ENCODE assay signal across 11 cellular contexts in the genomic region with DNA sequence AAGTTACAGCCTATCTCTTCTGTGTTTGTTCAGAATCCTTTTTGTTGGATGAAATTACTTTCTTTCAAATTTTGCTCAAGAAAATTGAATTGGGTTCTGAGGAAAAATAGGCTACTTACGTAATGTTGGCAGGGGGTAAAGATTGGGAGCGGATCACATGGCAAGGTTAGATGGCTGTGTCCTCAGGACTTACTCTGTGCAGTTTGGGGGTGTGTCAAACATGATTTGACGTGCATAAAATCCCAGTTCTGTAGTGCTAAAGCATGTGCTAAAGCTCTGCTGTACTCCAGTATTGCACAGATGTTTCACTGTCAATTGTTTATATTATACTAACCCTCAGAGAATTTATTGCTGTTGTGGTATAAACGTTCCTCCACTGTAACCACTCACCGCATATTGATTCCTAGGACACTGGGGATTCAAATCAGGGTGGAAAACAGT. TPM values are rescaled to one million over a fixed set of nuclear protein-coding genes. Genes with fewer than 3 reads are reported as not detected.
DNase-seq lines count a peak whose midpoint lies in the region; FAIRE-seq and TF ChIP-seq lines count a peak whose summit lies in the region.
"Had no signal": no experiment of that assay in that cellular context is flagged by ENCODE, and none has a peak within 500 bp of the region (broad histone marks: within the 10 kb centered on the region; RNA-seq: fewer than 3 reads in every experiment).

No MANE protein-coding gene starts in this region.

- H3K27me3 ChIP-seq in astrocyte (ENCODE audit: insufficient read depth, low read length) (no peaks in the 10 kb centered on the region), kidney epithelial cell (ENCODE audit: control insufficient read depth, insufficient read depth, low read length) (no peaks in the 10 kb centered on the region), vagina (no peaks in the 10 kb centered on the region)

- peak overlapping the region; percentile 89 for H3K4me3 Mint-ChIP-seq in activated naive CD4-positive, alpha-beta T cell treated with anti-CD3 and anti-CD28 coated beads, Interleukin-2, amount 50 U/mL, for 24 hours
- H3K4me3 Mint-ChIP-seq in astrocyte (ENCODE audit: unreplicated experiment) = peak overlapping the region; percentile 99

- peaks cover 3% of the 10 kb centered on the region for H3K36me3 ChIP-seq in astrocyte (ENCODE audit: insufficient read depth, low read length)
- H3K36me3 ChIP-seq in kidney epithelial cell (ENCODE audit: control insufficient read depth, insufficient read depth, low read length) = no peaks in the 10 kb centered on the region
- H3K36me3 ChIP-seq in vagina = no peaks in the 10 kb centered on the region

- peak overlapping the region; percentile 89 for H3K4me3 ChIP-seq in astrocyte (ENCODE audit: insufficient read depth, low read depth, low read length)
- peak overlapping the region; percentile 95 for H3K4me3 ChIP-seq in kidney epithelial cell (ENCODE audit: low read depth, low read length)
- peak overlapping the region; percentile 76 to 79 for H3K4me3 ChIP-seq in vagina

- H3K27ac Mint-ChIP-seq in activated naive CD4-positive, alpha-beta T cell treated with anti-CD3 and anti-CD28 coated beads, Interleukin-2, amount 50 U/mL, for 24 hours = no peak overlapping the region
- H3K27ac Mint-ChIP-seq in astrocyte (ENCODE audit: unreplicated experiment) = peak overlapping the region; percentile 56

- peaks cover 39% of the 10 kb centered on the region for H3K4me1 ChIP-seq in astrocyte (ENCODE audit: insufficient read depth, low read length)
- peaks cover 27% of the 10 kb centered on the region for H3K4me1 ChIP-seq in vagina

- no peak overlapping the region for H3K27ac ChIP-seq in astrocyte (ENCODE audit: low read depth, low read length)
- H3K27ac ChIP-seq in vagina = peak overlapping the region; percentile 92
- H3K27ac ChIP-seq: KMS-11 had no signal

- intact Hi-C loops in vagina (cut with DNase I) = no loop called here

- H3K36me3 Mint-ChIP-seq in activated naive CD4-positive, alpha-beta T cell treated with anti-CD3 and anti-CD28 coated beads, Interleukin-2, amount 50 U/mL, for 24 hours = peaks cover 1% of the 10 kb centered on the region
- H3K36me3 Mint-ChIP-seq in astrocyte (ENCODE audit: low read depth, unreplicated experiment) = peaks cover 10% of the 10 kb centered on the region

- H2AFZ ChIP-seq in astrocyte (ENCODE audit: low read depth, low read length) = no peak overlapping the region

- peaks cover 46% of the 10 kb centered on the region for H3K27me3 Mint-ChIP-seq in activated naive CD4-positive, alpha-beta T cell treated with anti-CD3 and anti-CD28 coated beads, Interleukin-2, amount 50 U/mL, for 24 hours
- peaks cover 3% of the 10 kb centered on the region for H3K27me3 Mint-ChIP-seq in astrocyte (ENCODE audit: low read depth, unreplicated experiment)

- no peak for FAIRE-seq in astrocyte (lab: Jason Lieb, UNC)
- no peak for FAIRE-seq in H54 (lab: Jason Lieb, UNC)
- FAIRE-seq: endometrium had no signal

- no peak for TF ChIP-seq CTCF in astrocyte (IDR thresholded peaks at IDR 0.05; ENCODE audit: insufficient read depth, low read depth, low read length)
- TF ChIP-seq CTCF in kidney epithelial cell (IDR thresholded peaks at IDR 0.05; ENCODE audit: insufficient read depth, low read length, poor library complexity, severe bottlenecking) = no peak
- no peak for TF ChIP-seq CTCF in vagina (IDR thresholded peaks at IDR 0.05)

- TF ChIP-seq POLR2A in vagina (IDR thresholded peaks at IDR 0.05) (no peak), H54 (IDR thresholded peaks at IDR 0.05; ENCODE audit: low read depth, low read length) (no peak)

- DNase-seq in activated naive CD4-positive, alpha-beta T cell (lab: John Stamatoyannopoulos, UW) = no peak
- DNase-seq in astrocyte (ENCODE audit: low read depth) (peak; percentile 71), kidney epithelial cell (ENCODE audit: low read depth) (no peak), vagina (ENCODE audit: extremely low spot score in 2 of 2) (no peak), SIG-M5 (lab: John Stamatoyannopoulos, UW) (no peak), H54 (ENCODE audit: insufficient read length, low spot score) (no peak)
- DNase-seq in activated CD4-positive, CD25-positive, alpha-beta regulatory T cell (lab: John Stamatoyannopoulos, UW) = no peak
- DNase-seq: OCI-M1 had no signal

- H3K9me3 ChIP-seq in astrocyte (ENCODE audit: insufficient read depth, low read depth, low read length) (no peaks in the 10 kb centered on the region), vagina (no peaks in the 10 kb centered on the region)

- peaks cover 95% of the 10 kb centered on the region for H3K79me2 ChIP-seq in astrocyte (ENCODE audit: insufficient read depth, low read length)

- H3K9me3 Mint-ChIP-seq in activated naive CD4-positive, alpha-beta T cell treated with anti-CD3 and anti-CD28 coated beads, Interleukin-2, amount 50 U/mL, for 24 hours = no peaks in the 10 kb centered on the region
- H3K9me3 Mint-ChIP-seq in astrocyte (ENCODE audit: unreplicated experiment) = no peaks in the 10 kb centered on the region

- H3K4me2 ChIP-seq in astrocyte (ENCODE audit: low read length) = peak overlapping the region; percentile 93
- H3K4me2 ChIP-seq: KMS-11 had no signal

- peaks cover 48% of the 10 kb centered on the region for H3K4me1 Mint-ChIP-seq in activated naive CD4-positive, alpha-beta T cell treated with anti-CD3 and anti-CD28 coated beads, Interleukin-2, amount 50 U/mL, for 24 hours
- H3K4me1 Mint-ChIP-seq in astrocyte (ENCODE audit: low read depth, unreplicated experiment) = peaks cover 26% of the 10 kb centered on the region

- H3K9ac ChIP-seq in astrocyte (ENCODE audit: low read length) = peak overlapping the region; percentile 94
- H3K9ac ChIP-seq: KMS-11 had no signal

- peaks cover 50% of the 10 kb centered on the region for H4K20me1 ChIP-seq in astrocyte (ENCODE audit: insufficient read depth, low read length)

RNA-seq across cellular contexts. Expression of gene NT5E, which starts 2.6 kb away (rescaled TPM):
- 76.1 and 77.4 TPM in 2 replicates for total RNA-seq in astrocyte
- total RNA-seq in kidney epithelial cell = 101 and 109 TPM in 2 replicates
- total RNA-seq in vagina = 87.2 TPM
